In the genomic region with DNA sequence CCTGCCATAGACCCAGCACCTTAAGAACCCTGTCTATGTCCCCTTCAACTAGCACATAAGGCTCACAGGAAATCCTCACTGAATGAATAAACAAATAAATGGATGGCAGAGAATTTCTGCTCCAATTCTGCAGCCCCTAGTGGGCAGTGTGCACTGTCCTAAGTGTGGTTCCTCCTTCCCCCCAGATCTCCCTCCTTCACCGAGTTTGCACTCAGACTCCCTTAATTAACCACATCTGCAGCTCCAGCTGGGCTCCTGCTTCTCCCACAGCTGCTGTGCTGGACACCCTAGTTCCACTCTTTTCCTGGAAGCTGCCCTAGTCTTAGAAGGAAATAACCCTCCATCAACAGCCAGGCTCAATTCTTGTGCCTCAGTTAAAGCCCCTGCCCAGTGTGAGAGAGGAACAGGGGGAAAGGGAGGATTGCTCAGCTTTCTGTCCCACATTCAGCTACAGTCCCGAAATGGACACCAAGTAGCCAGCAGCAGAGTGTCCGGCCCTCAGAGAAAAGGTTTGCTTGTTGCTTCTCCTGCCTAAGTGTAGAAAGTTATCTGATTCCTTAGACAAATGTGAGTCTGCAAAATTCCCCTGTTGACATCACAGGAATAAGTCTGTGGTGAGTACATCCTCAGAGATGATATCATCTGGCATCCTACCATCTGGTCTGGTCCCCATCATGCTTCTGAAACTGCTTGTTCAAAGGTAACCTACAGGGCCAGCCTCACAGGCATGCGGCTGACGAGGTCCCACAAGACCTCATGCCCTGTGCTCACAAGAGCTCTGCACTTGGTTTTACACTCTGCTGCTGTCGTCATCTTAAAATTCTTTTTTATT, we compare ENCODE assay signal across 7 cellular contexts. TPM values are rescaled to one million over a fixed set of nuclear protein-coding genes. Genes with fewer than 3 reads are reported as not detected.
A peak's percentile ranks its signal among the peaks of the same experiment; 100 is the strongest.
DNase-seq lines count a peak whose midpoint lies in the region; ATAC-seq and TF ChIP-seq lines count a peak whose summit lies in the region.

No MANE protein-coding gene starts in this region.

- ATAC-seq in GM23338 (peak; percentile 42), mucosa of descending colon (peak; percentile 50)

- H3K4me1 Mint-ChIP-seq in GM23338, result peaks cover 12% of the 10 kb centered on the region

- H3K9me2 ChIP-seq in GM23338 (ENCODE audit: insufficient read depth), result no peaks in the 10 kb centered on the region
- no peaks in the 10 kb centered on the region for H3K9me2 ChIP-seq in OCI-LY1 (ENCODE audit: low read depth, low read length)

- H3K36me3 ChIP-seq in GM23338 (ENCODE audit: insufficient read depth) (no peaks in the 10 kb centered on the region), OCI-LY1 (ENCODE audit: insufficient read depth, low read length) (no peaks in the 10 kb centered on the region), mucosa of descending colon (ENCODE audit: low read depth) (no peaks in the 10 kb centered on the region)

- peaks cover 8% of the 10 kb centered on the region for H3K27me3 Mint-ChIP-seq in GM23338 (ENCODE audit: insufficient read depth, low read depth, poor library complexity)

- peak overlapping the region; percentile 52; the same call in 1 of the 2 replicates for H2AFZ ChIP-seq in GM23338
- H2AFZ ChIP-seq in OCI-LY1 (ENCODE audit: low read length), result no peak overlapping the region

- H3K4me3 Mint-ChIP-seq in GM23338, result no peak overlapping the region

- H3F3A ChIP-seq in GM23338 (replicated peaks; ENCODE audit: low read depth), result no peaks in the 10 kb centered on the region
- no peaks in the 10 kb centered on the region for H3F3A ChIP-seq in OCI-LY1 (ENCODE audit: insufficient read depth, low read length)

- no peaks in the 10 kb centered on the region for H3K27me3 ChIP-seq in GM23338 (ENCODE audit: insufficient read depth)
- H3K27me3 ChIP-seq in OCI-LY1 (ENCODE audit: insufficient read depth, low read length), result no peaks in the 10 kb centered on the region

- H3K9me3 Mint-ChIP-seq in GM23338, result no peaks in the 10 kb centered on the region

- H4K20me1 ChIP-seq in GM23338 (replicated peaks; ENCODE audit: insufficient read depth), result no peaks in the 10 kb centered on the region
- no peaks in the 10 kb centered on the region for H4K20me1 ChIP-seq in OCI-LY1 (ENCODE audit: insufficient read depth, low read length)

- H3K79me2 ChIP-seq in GM23338 (replicated peaks; ENCODE audit: insufficient read depth) (no peaks in the 10 kb centered on the region), OCI-LY1 (ENCODE audit: insufficient read depth, low read length) (no peaks in the 10 kb centered on the region)

- H3K27ac Mint-ChIP-seq in GM23338, result no peak overlapping the region

- H3K9me3 ChIP-seq in OCI-LY1 (ENCODE audit: low read length) (no peaks in the 10 kb centered on the region), mucosa of descending colon (no peaks in the 10 kb centered on the region)

- no peaks in the 10 kb centered on the region for H3K36me3 Mint-ChIP-seq in GM23338 (ENCODE audit: low read depth)

- TF ChIP-seq CTCF in GM23338 (conservative IDR thresholded peaks at IDR 0.05; ENCODE audit: low read depth in 2 of 2) (peak; percentile 33 to 43; a peak in 2 of 4 replicates), OCI-LY1 (IDR thresholded peaks at IDR 0.05; ENCODE audit: low read length) (peak; percentile 67), mucosa of descending colon (IDR thresholded peaks at IDR 0.05) (no peak)

- H3K27ac ChIP-seq in GM23338 (ENCODE audit: low read depth) (no peak overlapping the region), OCI-LY1 (ENCODE audit: low read depth, low read length, poor library complexity, severe bottlenecking) (peak overlapping the region; percentile 19)

- H3K4me2 ChIP-seq in GM23338, result no peak overlapping the region
- peak overlapping the region; percentile 13; the same call in 1 of the 2 replicates for H3K4me2 ChIP-seq in OCI-LY1 (ENCODE audit: low read length)

- H3K4me3 ChIP-seq in GM23338 (no peak overlapping the region), OCI-LY1 (ENCODE audit: low read depth, low read length, poor library complexity, severe bottlenecking) (no peak overlapping the region), mucosa of descending colon (no peak overlapping the region)

- H3K9ac ChIP-seq in OCI-LY1 (ENCODE audit: low read length), result no peak overlapping the region; the same call in 1 of the 2 replicates

- peak; percentile 8 for DNase-seq in GDM1 (lab: John Stamatoyannopoulos, UW)
- DNase-seq in GM23338 (ENCODE audit: low spot score), result peak; percentile 34
- peak; percentile 66 for DNase-seq in astrocyte of the hippocampus (ENCODE audit: low read depth, low spot score)
- DNase-seq in mucosa of descending colon, result no peak
- no peak for DNase-seq in amygdala (lab: John Stamatoyannopoulos, UW)
- DNase-seq in LoVo (ENCODE audit: low spot score), result no peak

- H3K4me1 ChIP-seq in GM23338 (ENCODE audit: insufficient read depth) (no peaks in the 10 kb centered on the region), OCI-LY1 (ENCODE audit: insufficient read depth, low read length, severe bottlenecking) (peaks cover 30% of the 10 kb centered on the region), mucosa of descending colon (ENCODE audit: low read depth) (no peaks in the 10 kb centered on the region)

- intact Hi-C loops in mucosa of descending colon (cut with DNase I, micrococcal nuclease), result no loop called here

TF ChIP-seq in GM23338, 12 proteins besides CTCF, POLR2A, EP300 and RAD21 (continues in another document):
- TF ChIP-seq EZH2phosphoT487 (IDR thresholded peaks at IDR 0.05; ENCODE audit: unreplicated experiment) (no peak), CREB1 (CRISPR knock-in tag; IDR thresholded peaks at IDR 0.05; ENCODE audit: low read depth) (no peak), ZNF331 (CRISPR knock-in tag; IDR thresholded peaks at IDR 0.05; ENCODE audit: low read depth) (no peak), ZNF114 (CRISPR knock-in tag; IDR thresholded peaks at IDR 0.05) (no peak), EZH2 (IDR thresholded peaks at IDR 0.05; ENCODE audit: low read depth, unreplicated experiment) (no peak), JUNB (IDR thresholded peaks at IDR 0.05; ENCODE audit: unreplicated experiment) (no peak), NANOG (IDR thresholded peaks at IDR 0.05; ENCODE audit: borderline replicate concordance) (no peak), STAT1 (IDR thresholded peaks at IDR 0.05; ENCODE audit: unreplicated experiment) (no peak), POLR2AphosphoS5 (IDR thresholded peaks at IDR 0.05; ENCODE audit: low read depth) (no peak)
- TF ChIP-seq, protein P1, sequence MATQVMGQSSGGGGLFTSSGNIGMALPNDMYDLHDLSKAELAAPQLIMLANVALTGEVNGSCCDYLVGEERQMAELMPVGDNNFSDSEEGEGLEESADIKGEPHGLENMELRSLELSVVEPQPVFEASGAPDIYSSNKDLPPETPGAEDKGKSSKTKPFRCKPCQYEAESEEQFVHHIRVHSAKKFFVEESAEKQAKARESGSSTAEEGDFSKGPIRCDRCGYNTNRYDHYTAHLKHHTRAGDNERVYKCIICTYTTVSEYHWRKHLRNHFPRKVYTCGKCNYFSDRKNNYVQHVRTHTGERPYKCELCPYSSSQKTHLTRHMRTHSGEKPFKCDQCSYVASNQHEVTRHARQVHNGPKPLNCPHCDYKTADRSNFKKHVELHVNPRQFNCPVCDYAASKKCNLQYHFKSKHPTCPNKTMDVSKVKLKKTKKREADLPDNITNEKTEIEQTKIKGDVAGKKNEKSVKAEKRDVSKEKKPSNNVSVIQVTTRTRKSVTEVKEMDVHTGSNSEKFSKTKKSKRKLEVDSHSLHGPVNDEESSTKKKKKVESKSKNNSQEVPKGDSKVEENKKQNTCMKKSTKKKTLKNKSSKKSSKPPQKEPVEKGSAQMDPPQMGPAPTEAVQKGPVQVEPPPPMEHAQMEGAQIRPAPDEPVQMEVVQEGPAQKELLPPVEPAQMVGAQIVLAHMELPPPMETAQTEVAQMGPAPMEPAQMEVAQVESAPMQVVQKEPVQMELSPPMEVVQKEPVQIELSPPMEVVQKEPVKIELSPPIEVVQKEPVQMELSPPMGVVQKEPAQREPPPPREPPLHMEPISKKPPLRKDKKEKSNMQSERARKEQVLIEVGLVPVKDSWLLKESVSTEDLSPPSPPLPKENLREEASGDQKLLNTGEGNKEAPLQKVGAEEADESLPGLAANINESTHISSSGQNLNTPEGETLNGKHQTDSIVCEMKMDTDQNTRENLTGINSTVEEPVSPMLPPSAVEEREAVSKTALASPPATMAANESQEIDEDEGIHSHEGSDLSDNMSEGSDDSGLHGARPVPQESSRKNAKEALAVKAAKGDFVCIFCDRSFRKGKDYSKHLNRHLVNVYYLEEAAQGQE (IDR thresholded peaks at IDR 0.05; ENCODE audit: unreplicated experiment), result no peak
- TF ChIP-seq, protein P2, sequence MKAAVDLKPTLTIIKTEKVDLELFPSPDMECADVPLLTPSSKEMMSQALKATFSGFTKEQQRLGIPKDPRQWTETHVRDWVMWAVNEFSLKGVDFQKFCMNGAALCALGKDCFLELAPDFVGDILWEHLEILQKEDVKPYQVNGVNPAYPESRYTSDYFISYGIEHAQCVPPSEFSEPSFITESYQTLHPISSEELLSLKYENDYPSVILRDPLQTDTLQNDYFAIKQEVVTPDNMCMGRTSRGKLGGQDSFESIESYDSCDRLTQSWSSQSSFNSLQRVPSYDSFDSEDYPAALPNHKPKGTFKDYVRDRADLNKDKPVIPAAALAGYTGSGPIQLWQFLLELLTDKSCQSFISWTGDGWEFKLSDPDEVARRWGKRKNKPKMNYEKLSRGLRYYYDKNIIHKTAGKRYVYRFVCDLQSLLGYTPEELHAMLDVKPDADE (IDR thresholded peaks at IDR 0.05), result no peak

RNA-seq across cellular contexts. Expression of a gene that starts 12.3 kb away (rescaled TPM):
- 0.24 TPM in 1 of 2 replicates, not detected in the other for total RNA-seq in GM23338 (2014; rRNA removed; shearing (Covaris generic))
- not detected in 2 replicates for polyA plus RNA-seq in GM23338 (2016; fragmentation: Nextera tagmentation; extraction: Ambion mirVana)
- not detected for total RNA-seq in mucosa of descending colon

RNA-seq across cellular contexts. Expression of a gene that starts 12.4 kb away (rescaled TPM):
- 38.5 and 39.2 TPM in 2 replicates for total RNA-seq in GM23338 (2014; rRNA removed; shearing (Covaris generic))
- 33.6 and 41.3 TPM in 2 replicates for polyA plus RNA-seq in GM23338 (2016; fragmentation: Nextera tagmentation; extraction: Ambion mirVana)
- 10 to 100 TPM; 56.8 to 62.0 (median 58.3) TPM for total RNA-seq in mucosa of descending colon

RNA-seq across cellular contexts. Expression of a gene that starts 21.4 kb away (rescaled TPM):
- 5.4 and 12.6 TPM in 2 replicates for total RNA-seq in GM23338 (2014; rRNA removed; shearing (Covaris generic))
- 5.5 and 7.6 TPM in 2 replicates for polyA plus RNA-seq in GM23338 (2016; fragmentation: Nextera tagmentation; extraction: Ambion mirVana)
- total RNA-seq in mucosa of descending colon, result 100 to 1,000 TPM in 2 of 3 donors, 10 to 100 TPM in 1; 76.1 to 162 (median 139) TPM

RNA-seq across cellular contexts. Expression of a gene that starts 23.0 kb away (rescaled TPM):
- total RNA-seq in GM23338 (2014; rRNA removed; shearing (Covaris generic)), result 1.0 TPM in 1 of 2 replicates, not detected in the other
- not detected in 2 replicates for polyA plus RNA-seq in GM23338 (2016; fragmentation: Nextera tagmentation; extraction: Ambion mirVana)
- total RNA-seq in mucosa of descending colon, result under 1 TPM; 0.22 to 0.54 (median 0.26) TPM

RNA-seq across cellular contexts. Expression of a gene that starts 40.8 kb away (rescaled TPM):
- total RNA-seq in GM23338 (2014; rRNA removed; shearing (Covaris generic)), result 200 and 217 TPM in 2 replicates
- polyA plus RNA-seq in GM23338 (2016; fragmentation: Nextera tagmentation; extraction: Ambion mirVana), result 100 and 112 TPM in 2 replicates
- total RNA-seq in mucosa of descending colon, result 100 to 1,000 TPM in 1 of 3 donors, 10 to 100 TPM in 2; 96.0 to 126 (median 96.8) TPM

Comparison
In these comparisons a context has a peak if more than half of its experiments do, and no peak if none do; other contexts are left out.
1. DNase-seq: peak in GDM1 (single experiment), GM23338 (single experiment) and astrocyte of the hippocampus (single experiment); none in mucosa of descending colon (0 of 3), amygdala (0 of 56) and LoVo (single experiment).